Comparison of ENCODE assay signal across 1 cellular context in genomic region chr5:56072863-56073777, GRCh38.
TF ChIP-seq lines count a peak whose summit lies in the region.

No MANE protein-coding gene starts in this region.

TF ChIP-seq in HepG2, 621 proteins besides CTCF, POLR2A, EP300 and RAD21:
- no peak for TF ChIP-seq CBX1 (IDR thresholded peaks at IDR 0.05; ENCODE audit: low read depth)
- TF ChIP-seq BCL6 (CRISPR knock-in tag; IDR thresholded peaks at IDR 0.05), result peak; percentile 77
- TF ChIP-seq ZNF710 (CRISPR knock-in tag; IDR thresholded peaks at IDR 0.05; ENCODE audit: borderline replicate concordance), result no peak
TF ChIP-seq in HepG2: peak in this region for 1.
